ENCODE assay signal across 8 cellular contexts in genomic region chr12:52873513-52873831, GRCh38. TPM values are rescaled to one million over a fixed set of nuclear protein-coding genes. Genes with fewer than 3 reads are reported as not detected.
A peak's percentile ranks its signal among the peaks of the same experiment; 100 is the strongest.
DNase-seq lines count a peak whose midpoint lies in the region; ATAC-seq and TF ChIP-seq lines count a peak whose summit lies in the region.

No MANE protein-coding gene starts in this region.

- H3K36me3 ChIP-seq in adipocyte (ENCODE audit: control insufficient read depth, insufficient read depth, low read length, severe bottlenecking), result no peaks in the 10 kb centered on the region
- H3K36me3 ChIP-seq in mesodermal cell (ENCODE audit: control insufficient read depth, insufficient read depth, low read length), result no peaks in the 10 kb centered on the region
- H3K36me3 ChIP-seq in vagina, result no peaks in the 10 kb centered on the region

- H3K9ac ChIP-seq in adipocyte (ENCODE audit: low read length), result peak overlapping the region; percentile 71

- TF ChIP-seq CTCF in vagina (IDR thresholded peaks at IDR 0.05), result no peak

- 72% methylated on average over 4 of the region's 4 CpGs for WGBS in right cardiac atrium
- 94 to 96% methylated on average over 3 to 4 of the region's 4 CpGs for WGBS in mesodermal cell (ENCODE audit: insufficient coverage in 2 of 2), 2 experiments

- H3K4me1 ChIP-seq in right cardiac atrium (ENCODE audit: control insufficient read depth, insufficient read depth, low read length) (peaks cover 6% of the 10 kb centered on the region), adipocyte (ENCODE audit: control insufficient read depth, insufficient read depth, low read length) (peaks cover 42% of the 10 kb centered on the region), mesodermal cell (ENCODE audit: control insufficient read depth, insufficient read depth, low read length, poor library complexity, severe bottlenecking) (peaks cover 43% of the 10 kb centered on the region), vagina (peaks cover 81% of the 10 kb centered on the region)

- H3K4me3 ChIP-seq in right cardiac atrium (ENCODE audit: low read length) (peak overlapping the region; percentile 31), adipocyte (ENCODE audit: low read length) (peak overlapping the region; percentile 74), mesodermal cell (ENCODE audit: extremely low read depth, insufficient read depth, low read length, poor library complexity, severe bottlenecking) (peak overlapping the region; percentile 21), vagina (peak overlapping the region; percentile 47 to 48)

- TF ChIP-seq POLR2A in vagina (IDR thresholded peaks at IDR 0.05), result no peak

- ATAC-seq in right cardiac atrium (no peak), Right ventricle myocardium superior (ENCODE audit: poor library complexity) (no peak), HG03342 (IDR thresholded peaks at IDR 0.05; ENCODE audit: unreplicated experiment) (no peak)

- no peak for DNase-seq in right cardiac atrium
- no peak for DNase-seq in Right ventricle myocardium superior
- no peak for DNase-seq in adipocyte (ENCODE audit: low read depth)
- DNase-seq in vagina (ENCODE audit: extremely low spot score in 2 of 2), result no peak
- no peak for DNase-seq in NCI-H446 treated with DMSO at 0.1 percent for 48 hours (lab: John Stamatoyannopoulos, UW)
- DNase-seq in GDM1 (lab: John Stamatoyannopoulos, UW), result no peak

- H3K9me3 ChIP-seq in right cardiac atrium (ENCODE audit: control insufficient read depth, low read length), result no peaks in the 10 kb centered on the region
- H3K9me3 ChIP-seq in adipocyte (ENCODE audit: control insufficient read depth, low read length), result no peaks in the 10 kb centered on the region
- no peaks in the 10 kb centered on the region for H3K9me3 ChIP-seq in mesodermal cell (ENCODE audit: control insufficient read depth, low read length)
- no peaks in the 10 kb centered on the region for H3K9me3 ChIP-seq in vagina

- intact Hi-C loops in right cardiac atrium (cut with DNase I), result loop anchor here (5.0 to 10.0 kb wide), 4 partner anchors 209 to 719 kb away; no protein-coding TSS in a partner anchor
- intact Hi-C loops in Right ventricle myocardium superior (cut with DNase I), result no loop called here
- intact Hi-C loops in vagina (cut with DNase I), result loop anchor here (10.0 kb wide), 1 partner anchor 499 kb away; no protein-coding TSS in a partner anchor

- H3K27me3 ChIP-seq in right cardiac atrium (ENCODE audit: control insufficient read depth, insufficient read depth) (no peaks in the 10 kb centered on the region), adipocyte (replicated peaks; ENCODE audit: control insufficient read depth, insufficient read depth, low read length) (no peaks in the 10 kb centered on the region), vagina (no peaks in the 10 kb centered on the region)

- H3K27ac ChIP-seq in right cardiac atrium (ENCODE audit: low read length), result peak overlapping the region; percentile 17
- peak overlapping the region; percentile 81 for H3K27ac ChIP-seq in mesodermal cell (ENCODE audit: low read depth, low read length, severe bottlenecking)
- peak overlapping the region; percentile 99 for H3K27ac ChIP-seq in vagina

RNA-seq across cellular contexts. Expression of gene KRT78, which starts 24.7 kb away (rescaled TPM):
- total RNA-seq in right cardiac atrium (not detected), Right ventricle myocardium superior (not detected), vagina (89.1 TPM)
- polyA plus RNA-seq in right cardiac atrium, result 0.02 TPM
- polyA plus RNA-seq in mesodermal cell (2013, experiment 1 of 2), result not detected
- not detected for polyA plus RNA-seq in mesodermal cell (2013, experiment 2 of 2)

RNA-seq across cellular contexts. Expression of gene KRT8, which starts 31.4 kb away (rescaled TPM):
- total RNA-seq in right cardiac atrium (100 to 1,000 TPM; 104 to 259 (median 212) TPM), Right ventricle myocardium superior (104 TPM), vagina (22.8 TPM)
- 282 TPM for polyA plus RNA-seq in right cardiac atrium
- 3,226 TPM for polyA plus RNA-seq in mesodermal cell (2013, experiment 1 of 2)
- 3,108 TPM for polyA plus RNA-seq in mesodermal cell (2013, experiment 2 of 2)

RNA-seq across cellular contexts. Expression of gene KRT79, which starts 39.4 kb away (rescaled TPM):
- total RNA-seq in right cardiac atrium (not detected), Right ventricle myocardium superior (not detected), vagina (1.7 TPM)
- polyA plus RNA-seq in right cardiac atrium, result 0.09 TPM
- polyA plus RNA-seq in mesodermal cell (2013, experiment 1 of 2), result not detected
- polyA plus RNA-seq in mesodermal cell (2013, experiment 2 of 2), result not detected

RNA-seq across cellular contexts. Expression of gene KRT4, which starts 59.6 kb away (rescaled TPM):
- total RNA-seq in right cardiac atrium (not detected), Right ventricle myocardium superior (not detected), vagina (354 TPM)
- polyA plus RNA-seq in right cardiac atrium, result 0.20 TPM
- not detected for polyA plus RNA-seq in mesodermal cell (2013, experiment 1 of 2)
- polyA plus RNA-seq in mesodermal cell (2013, experiment 2 of 2), result not detected

Comparison
In these comparisons a context has a peak if more than half of its experiments do, and no peak if none do; other contexts are left out.
1. H3K27ac ChIP-seq: peak in every context shown above with its lines; median percentile 99 in vagina; 81 in mesodermal cell; 17 in right cardiac atrium.
2. H3K4me3 ChIP-seq: peak in every context shown above with its lines; median percentile 74 in adipocyte; 48 in vagina; 31 in right cardiac atrium; 21 in mesodermal cell.
3. RNA of gene KRT78, which starts 24.7 kb away (total RNA-seq): 89.1 TPM in vagina (single experiment); not detected in right cardiac atrium and not detected in Right ventricle myocardium superior (single experiment); every median in the first group is over 10 times any median in the second.